8 cellular contexts compared by ENCODE assay signal in genomic region chr9:131697908-131698714, GRCh38. TPM values are rescaled to one million over a fixed set of nuclear protein-coding genes. Genes with fewer than 3 reads are reported as not detected.
DNase-seq lines count a peak whose midpoint lies in the region; ATAC-seq and TF ChIP-seq lines count a peak whose summit lies in the region.

No MANE protein-coding gene starts in this region.

- POLR2A ChIA-PET in T-cell (lab: Charles Lee): interaction anchor here (0.5 to 0.6 kb wide), 2 partner anchors 13 to 91 kb away, joined by 3 to 7 read pairs; no protein-coding TSS in a partner anchor
- POLR2A ChIA-PET in A673 (lab: Charles Lee; ENCODE audit: low non-redundant PET): no interaction called here

- H3K4me2 ChIP-seq in H9 (ENCODE audit: insufficient read depth, insufficient read length, low read length) (no peak overlapping the region), hepatocyte (no peak overlapping the region)

- H3K4me1 Mint-ChIP-seq in H9 (peaks cover 82 to 86% of the 10 kb centered on the region in 2 experiments), T-cell (peaks cover 82 to 94% (median 94%) of the 10 kb centered on the region in 3 donors)

- H3K4me3 ChIP-seq in left ventricle myocardium inferior (no peak overlapping the region), sigmoid colon (no peak overlapping the region), hepatocyte (no peak overlapping the region), A673 (ENCODE audit: low read depth, low read length, poor library complexity, severe bottlenecking) (no peak overlapping the region)

- H2BK5ac ChIP-seq in H9 (ENCODE audit: insufficient read length, low read length): no peak overlapping the region

- no peaks in the 10 kb centered on the region for H3K23me2 ChIP-seq in H9 (ENCODE audit: insufficient read length, low read depth, low read length, poor library complexity, severe bottlenecking)

- CTCF ChIA-PET in T-cell (lab: Charles Lee): no interaction called here
- CTCF ChIA-PET in A673 (lab: Charles Lee): no interaction called here

- no peak overlapping the region for H2BK120ac ChIP-seq in H9 (ENCODE audit: low read depth, low read length, poor library complexity, severe bottlenecking)

- no peak overlapping the region for H2BK15ac ChIP-seq in H9 (ENCODE audit: low read depth, low read length)

- H3K27me3 ChIP-seq in H9 (ENCODE audit: insufficient read depth, low read length): no peaks in the 10 kb centered on the region
- H3K27me3 ChIP-seq in left ventricle myocardium inferior (ENCODE audit: low read depth): no peaks in the 10 kb centered on the region
- H3K27me3 ChIP-seq in sigmoid colon: no peaks in the 10 kb centered on the region
- H3K27me3 ChIP-seq in hepatocyte: no peaks in the 10 kb centered on the region
- H3K27me3 ChIP-seq in A673 (replicated peaks; ENCODE audit: insufficient read depth, low read depth, low read length, poor library complexity): no peaks in the 10 kb centered on the region

- H3K4me1 ChIP-seq in H9 (ENCODE audit: insufficient read depth, low read length) (peaks cover 24% of the 10 kb centered on the region), left ventricle myocardium inferior (peaks cover 99% of the 10 kb centered on the region), sigmoid colon (peaks cover 0 to 76% (median 47%) of the 10 kb centered on the region in 4 donors), hepatocyte (ENCODE audit: insufficient read depth) (peaks cover 17% of the 10 kb centered on the region), A673 (ENCODE audit: insufficient read depth, low read length, poor library complexity, severe bottlenecking) (peaks cover 25% of the 10 kb centered on the region)

- no peaks in the 10 kb centered on the region for H3K9me3 ChIP-seq in H9 (ENCODE audit: control insufficient read depth, low read depth, low read length)
- no peaks in the 10 kb centered on the region for H3K9me3 ChIP-seq in left ventricle myocardium inferior (replicated peaks)
- no peaks in the 10 kb centered on the region for H3K9me3 ChIP-seq in sigmoid colon
- H3K9me3 ChIP-seq in hepatocyte (ENCODE audit: low read depth): no peaks in the 10 kb centered on the region
- no peaks in the 10 kb centered on the region for H3K9me3 ChIP-seq in A673 (ENCODE audit: low read depth, low read length, poor library complexity, severe bottlenecking)

- H3K18ac ChIP-seq in H9 (ENCODE audit: insufficient read length, low read depth, low read length): no peak overlapping the region

- H4K5ac ChIP-seq in H9 (ENCODE audit: insufficient read length, low read depth, low read length): no peak overlapping the region

- no peaks in the 10 kb centered on the region for H3K9me2 ChIP-seq in hepatocyte (replicated peaks; ENCODE audit: insufficient read depth)

- BruUV-seq in A673 (replicated peaks; lab: Mats Ljungman, UMichigan): no TSS peak

- H3T11ph ChIP-seq in H9 (ENCODE audit: low read length): no peak overlapping the region

- H3K4me3 Mint-ChIP-seq in H9 (no peak overlapping the region), T-cell (no peak overlapping the region)

- H4K8ac ChIP-seq in H9 (replicated peaks; ENCODE audit: insufficient read length, low read depth, low read length): no peak overlapping the region

- no peak overlapping the region for H2BK12ac ChIP-seq in H9 (ENCODE audit: insufficient read length, low read depth, low read length)

- no peak overlapping the region for H2BK20ac ChIP-seq in H9 (ENCODE audit: low read depth, low read length, poor library complexity, severe bottlenecking)

- intact Hi-C loops in left ventricle myocardium inferior (cut with micrococcal nuclease) (no loop called here), sigmoid colon (cut with DNase I) (loop anchor here (5.0 kb wide), 1 partner anchor 56 kb away; no protein-coding TSS in a partner anchor), A673 (cut with micrococcal nuclease; ENCODE audit: unreplicated experiment) (no loop called here)

- DNase-seq in H9 (peak; percentile 66), T-cell (peak in 1 of 34 experiments; percentile 32), left ventricle myocardium inferior (no peak), sigmoid colon (no peak), hepatocyte (ENCODE audit: low spot score) (no peak), A673 (ENCODE audit: low spot score) (no peak)
- no peak for DNase-seq in activated naive CD4-positive, alpha-beta T cell treated with anti-CD3 and anti-CD28 coated beads, Interleukin-2, amount 50 U/mL, for 16 hours

- peak in 2 of 4 donors; percentile 7 to 51 for TF ChIP-seq EP300 in sigmoid colon (IDR thresholded peaks at IDR 0.05)

- TF ChIP-seq CTCF in H9 (conservative IDR thresholded peaks at IDR 0.05) (no peak), left ventricle myocardium inferior (IDR thresholded peaks at IDR 0.05; ENCODE audit: borderline replicate concordance) (no peak), sigmoid colon (IDR thresholded peaks at IDR 0.05) (no peak), hepatocyte (IDR thresholded peaks at IDR 0.05; ENCODE audit: poor library complexity) (no peak), A673 (conservative IDR thresholded peaks at IDR 0.05; ENCODE audit: low read depth, low read length) (no peak)

- no peak overlapping the region for H3K27ac ChIP-seq in H9 (ENCODE audit: insufficient read length, low read depth, low read length)
- H3K27ac ChIP-seq in left ventricle myocardium inferior (replicated peaks): peak overlapping the region; percentile 83
- H3K27ac ChIP-seq in sigmoid colon: peak overlapping the region in 3 of 4 donors; percentile 47 to 60 (median 59)
- H3K27ac ChIP-seq in hepatocyte: no peak overlapping the region
- no peak overlapping the region for H3K27ac ChIP-seq in A673 (ENCODE audit: low read depth, low read length, poor library complexity, severe bottlenecking)

- H3K27ac Mint-ChIP-seq in H9 (peak overlapping the region in 2 of 3 experiments; percentile 45 to 48; a peak in 3 of 7 replicates), T-cell (peak overlapping the region; percentile 25 to 59)

- H3K27me3 Mint-ChIP-seq in H9 (ENCODE audit: low read depth): no peaks in the 10 kb centered on the region
- H3K27me3 Mint-ChIP-seq in T-cell: no peaks in the 10 kb centered on the region

- TF ChIP-seq POLR2A in sigmoid colon (IDR thresholded peaks at IDR 0.05): no peak

- no peak overlapping the region for H3K23ac ChIP-seq in H9 (ENCODE audit: insufficient read length, low read depth, low read length)

- WGBS in H9 (ENCODE audit: extremely low coverage, insufficient read length, low lambda C conversion rate): no CpG with 5 or more reads among the region's 6 CpGs
- 58 to 68% methylated on average over 6 of the region's 6 CpGs for WGBS in sigmoid colon, 2 donors
- WGBS in hepatocyte (ENCODE audit: low lambda C conversion rate, missing lambda C conversion rate): 68% methylated on average over 6 of the region's 6 CpGs

- H2AFZ ChIP-seq in H9 (ENCODE audit: low read length): no peak overlapping the region
- H2AFZ ChIP-seq in hepatocyte: no peak overlapping the region

- peaks cover 0 to 2% (median 0%) of the 10 kb centered on the region in 3 experiments; a peak in 3 of 7 replicates for H3K36me3 Mint-ChIP-seq in H9 (ENCODE audit: insufficient read depth in 1 of 3, low read depth in 3 of 3)
- peaks cover 9% of the 10 kb centered on the region for H3K36me3 Mint-ChIP-seq in T-cell

- H3K79me1 ChIP-seq in H9 (ENCODE audit: insufficient read depth, low read depth, low read length, poor library complexity, severe bottlenecking): no peaks in the 10 kb centered on the region

- H4K91ac ChIP-seq in H9 (ENCODE audit: insufficient read length, low read depth, low read length): no peak overlapping the region

- H3K79me2 ChIP-seq in H9 (ENCODE audit: insufficient read depth, low read length) (peaks cover 21% of the 10 kb centered on the region; the same call in 1 of the 2 replicates), hepatocyte (peaks cover 97% of the 10 kb centered on the region)

- H3K56ac ChIP-seq in H9 (ENCODE audit: insufficient read length, low read depth, low read length): no peak overlapping the region

- H2AK5ac ChIP-seq in H9 (ENCODE audit: insufficient read length, low read length): no peak overlapping the region

- H3K9me3 Mint-ChIP-seq in H9: no peaks in the 10 kb centered on the region; a peak in 1 of 5 replicates
- no peaks in the 10 kb centered on the region for H3K9me3 Mint-ChIP-seq in T-cell

- ATAC-seq in T-cell (replicated peaks in 1 of 4) (no peak), GM21526 (IDR thresholded peaks at IDR 0.05; ENCODE audit: low FRiP score, unreplicated experiment) (no peak)

- no peak overlapping the region for H3K14ac ChIP-seq in H9 (ENCODE audit: insufficient read depth, low read length)

- H3K4ac ChIP-seq in H9 (ENCODE audit: low read depth, low read length): no peak overlapping the region

- no peak overlapping the region for H3K9ac ChIP-seq in H9 (ENCODE audit: extremely low read depth, insufficient read length, low read length)

- H4K20me1 ChIP-seq in H9 (ENCODE audit: control insufficient read depth, insufficient read depth, insufficient read length) (no peaks in the 10 kb centered on the region), hepatocyte (ENCODE audit: insufficient read depth, poor library complexity, severe bottlenecking) (peaks cover 28% of the 10 kb centered on the region)

- H3K36me3 ChIP-seq in left ventricle myocardium inferior (no peaks in the 10 kb centered on the region), sigmoid colon (no peaks in the 10 kb centered on the region), hepatocyte (replicated peaks; ENCODE audit: insufficient read depth, low read depth) (no peaks in the 10 kb centered on the region), A673 (ENCODE audit: insufficient read depth, low read length, poor library complexity, severe bottlenecking) (no peaks in the 10 kb centered on the region)

RNA-seq across cellular contexts. Expression of gene RAPGEF1, which starts 41.8 kb away (rescaled TPM):
- total RNA-seq in H9 (2021) (53.9 and 55.6 TPM in 2 replicates), T-cell (100 to 1,000 TPM in 4 of 5 donors, 10 to 100 TPM in 1; 97.9 to 167 (median 139) TPM), left ventricle myocardium inferior (95.9 TPM), sigmoid colon (10 to 100 TPM; 41.7 to 58.2 (median 49.0) TPM), hepatocyte (26.2 and 27.5 TPM in 2 replicates), A673 (2021) (56.4 and 61.5 TPM in 2 replicates)
- polyA plus RNA-seq in sigmoid colon (10 to 100 TPM; 14.4 to 45.3 (median 20.3) TPM), hepatocyte (24.8 and 29.7 TPM in 2 replicates)

Comparison
In these comparisons a context has a peak if more than half of its experiments do, and no peak if none do; other contexts are left out.
1. H3K27ac ChIP-seq: peak in left ventricle myocardium inferior (single experiment) and sigmoid colon (3 of 4); none in H9 (single experiment), hepatocyte (single experiment) and A673 (single experiment).